In genomic region chr2:215313219-215313656, GRCh38 we compare ENCODE assay signal across 9 cellular contexts. TPM values are rescaled to one million over a fixed set of nuclear protein-coding genes. Genes with fewer than 3 reads are reported as not detected.
A peak's percentile ranks its signal among the peaks of the same experiment; 100 is the strongest.
DNase-seq lines count a peak whose midpoint lies in the region; ATAC-seq and TF ChIP-seq lines count a peak whose summit lies in the region.
"Had no signal": no experiment of that assay in that cellular context is flagged by ENCODE, and none has a peak within 500 bp of the region (broad histone marks: within the 10 kb centered on the region; RNA-seq: fewer than 3 reads in every experiment).

No MANE protein-coding gene starts in this region.

- H3K36me3 ChIP-seq in mesenchymal stem cell (ENCODE audit: control insufficient read depth in 1 of 2, insufficient read depth in 2 of 2, low read depth in 1 of 2, low read length in 2 of 2): peaks cover 8 to 36% of the 10 kb centered on the region in 2 experiments

- peak overlapping the region; percentile 88; the same call in 1 of the 2 replicates for H3K27ac Mint-ChIP-seq in HFFc6
- H3K27ac Mint-ChIP-seq in activated T-helper 17 cell treated with anti-CD3 and anti-CD28 coated beads, Interleukin-2, amount 50 U/mL, for 72 hours: peak overlapping the region; percentile 90

- peaks cover 34% of the 10 kb centered on the region for H3K36me3 Mint-ChIP-seq in HFFc6 (ENCODE audit: low read depth)
- peaks cover 58% of the 10 kb centered on the region for H3K36me3 Mint-ChIP-seq in activated T-helper 17 cell treated with anti-CD3 and anti-CD28 coated beads, Interleukin-2, amount 50 U/mL, for 72 hours (ENCODE audit: low read depth)

- no peaks in the 10 kb centered on the region for H3K27me3 ChIP-seq in mesenchymal stem cell (ENCODE audit: control insufficient read depth in 1 of 2, insufficient read depth in 1 of 2, low read length in 2 of 2)

- H3K23ac ChIP-seq in mesenchymal stem cell (ENCODE audit: low read length in 2 of 2): no peak overlapping the region

- no peak for ATAC-seq in activated T-helper 17 cell treated with anti-CD3 and anti-CD28 coated beads, Interleukin-2, amount 50 U/mL, for 72 hours (replicated peaks)
- no peak for ATAC-seq in GM18511 (IDR thresholded peaks at IDR 0.05; ENCODE audit: unreplicated experiment)
- ATAC-seq in HG03159 (IDR thresholded peaks at IDR 0.05; ENCODE audit: unreplicated experiment): no peak

- no peak overlapping the region for H2BK12ac ChIP-seq in mesenchymal stem cell (ENCODE audit: low read length in 2 of 2)

- H3K4me1 Mint-ChIP-seq in HFFc6 (ENCODE audit: low read depth): peaks cover 35% of the 10 kb centered on the region
- peaks cover 17% of the 10 kb centered on the region for H3K4me1 Mint-ChIP-seq in activated T-helper 17 cell treated with anti-CD3 and anti-CD28 coated beads, Interleukin-2, amount 50 U/mL, for 72 hours

- peak overlapping the region in 1 of 2 experiments; percentile 95 for H3K4me3 ChIP-seq in mesenchymal stem cell (ENCODE audit: insufficient read depth in 1 of 2, low read depth in 1 of 2, low read length in 2 of 2)

- H2AFZ ChIP-seq in mesenchymal stem cell (ENCODE audit: low read depth, low read length): no peak overlapping the region

- H3K4ac ChIP-seq in mesenchymal stem cell (ENCODE audit: low read depth in 1 of 2, low read length in 2 of 2): no peak overlapping the region

- H3K18ac ChIP-seq in mesenchymal stem cell (ENCODE audit: low read depth in 1 of 2, low read length in 2 of 2): no peak overlapping the region

- peak overlapping the region; percentile 94 for H3K4me3 Mint-ChIP-seq in HFFc6
- peak overlapping the region; percentile 91 for H3K4me3 Mint-ChIP-seq in activated T-helper 17 cell treated with anti-CD3 and anti-CD28 coated beads, Interleukin-2, amount 50 U/mL, for 72 hours

- no peak overlapping the region for H3K14ac ChIP-seq in mesenchymal stem cell (ENCODE audit: low read length in 2 of 2)

- H2AK5ac ChIP-seq in mesenchymal stem cell (ENCODE audit: low read length, severe bottlenecking): no peak overlapping the region

- H4K91ac ChIP-seq in mesenchymal stem cell (ENCODE audit: low read length): no peak overlapping the region

- no peaks in the 10 kb centered on the region for H3K9me3 Mint-ChIP-seq in HFFc6
- H3K9me3 Mint-ChIP-seq in activated T-helper 17 cell treated with anti-CD3 and anti-CD28 coated beads, Interleukin-2, amount 50 U/mL, for 72 hours: no peaks in the 10 kb centered on the region

- H3K27ac ChIP-seq in C4-2B (peak overlapping the region; percentile 99), mesenchymal stem cell (ENCODE audit: low read length, poor library complexity, severe bottlenecking) (no peak overlapping the region)

- H3K4me1 ChIP-seq in mesenchymal stem cell (ENCODE audit: control insufficient read depth, insufficient read depth, low read depth, low read length): peaks cover 7% of the 10 kb centered on the region

- peaks cover 3% of the 10 kb centered on the region for H3K27me3 Mint-ChIP-seq in HFFc6 (ENCODE audit: insufficient read depth)
- no peaks in the 10 kb centered on the region for H3K27me3 Mint-ChIP-seq in activated T-helper 17 cell treated with anti-CD3 and anti-CD28 coated beads, Interleukin-2, amount 50 U/mL, for 72 hours

- no peak overlapping the region for H2BK5ac ChIP-seq in mesenchymal stem cell (ENCODE audit: low read depth, low read length, poor library complexity, severe bottlenecking)

- peak overlapping the region; percentile 87 for H3K9ac ChIP-seq in mesenchymal stem cell (ENCODE audit: low read length)

- DNase-seq in HFFc6 (no peak), mesenchymal stem cell (no peak), NCI-H2171 treated with DMSO at 0.1 percent for 48 hours (lab: John Stamatoyannopoulos, UW) (no peak), SIG-M5 (lab: John Stamatoyannopoulos, UW) (no peak)
- DNase-seq: activated gamma-delta T cell had no signal

- 85% methylated on average over 3 of the region's 4 CpGs for WGBS in mesenchymal stem cell

- H4K8ac ChIP-seq in mesenchymal stem cell (ENCODE audit: low read length): no peak overlapping the region

- peaks cover 16% of the 10 kb centered on the region for H3K79me1 ChIP-seq in mesenchymal stem cell (replicated peaks; ENCODE audit: low read length, poor library complexity, severe bottlenecking)

- TF ChIP-seq CTCF in C4-2B (conservative IDR thresholded peaks at IDR 0.05) (no peak), HFFc6 (IDR thresholded peaks at IDR 0.05) (no peak)

- no peak overlapping the region for H3K4me2 ChIP-seq in mesenchymal stem cell (ENCODE audit: low read length, poor library complexity, severe bottlenecking)

- H2BK15ac ChIP-seq in mesenchymal stem cell (ENCODE audit: low read depth, poor library complexity, severe bottlenecking): no peak overlapping the region

- no peak overlapping the region for H2BK120ac ChIP-seq in mesenchymal stem cell (ENCODE audit: low read depth, low read length)

- H3K9me3 ChIP-seq in mesenchymal stem cell (ENCODE audit: control insufficient read depth, low read length): no peaks in the 10 kb centered on the region

RNA-seq across cellular contexts. Expression of gene ATIC, which starts 1.4 kb away (rescaled TPM):
- total RNA-seq in HFFc6 (2021; fragmentation: NEBNext Ultra II Directional; extraction: Animal tissue kit (Norgen Biotek cat#: 25700)): 100 to 1,000 TPM; 137 to 156 (median 150) TPM
- total RNA-seq in activated T-helper 17 cell treated with anti-CD3 and anti-CD28 coated beads, Interleukin-2, amount 50 U/mL, for 72 hours: 100 to 1,000 TPM; 117 to 247 TPM
- polyA plus RNA-seq in mesenchymal stem cell (2013, experiment 1 of 2): 182 TPM
- polyA plus RNA-seq in mesenchymal stem cell (2013, experiment 2 of 2): 193 TPM
